ENCODE assay signal across 29 cellular contexts in genomic region chr7:34026481-34027225, GRCh38.
"Had no signal": no experiment of that assay in that cellular context is flagged by ENCODE, and none has a peak within 500 bp of the region (broad histone marks: within the 10 kb centered on the region; RNA-seq: fewer than 3 reads in every experiment).

No MANE protein-coding gene starts in this region.

- H3K4me1 Mint-ChIP-seq: activated CD4-positive, alpha-beta T cell treated with anti-CD3 and anti-CD28 coated beads, Interleukin-2, amount 10 ng/mL, durations not matched to agents 24 days and 14 days; activated T-helper 17 cell treated with anti-CD3 and anti-CD28 coated beads, Interleukin-2, amount 50 U/mL, for 72 hours; brain; central memory CD8-positive, alpha-beta T cell had no signal

- H3K9me3 Mint-ChIP-seq: activated CD8-positive, alpha-beta T cell treated with anti-CD3 and anti-CD28 coated beads for 36 hours; activated T-helper 17 cell treated with anti-CD3 and anti-CD28 coated beads, Interleukin-2, amount 50 U/mL, for 72 hours; brain; central memory CD8-positive, alpha-beta T cell had no signal

- H3K27ac ChIP-seq: Peyer's patch had no signal

- H3K4me1 ChIP-seq: Peyer's patch had no signal

- ATAC-seq: activated CD8-positive, alpha-beta T cell treated with anti-CD3 and anti-CD28 coated beads for 36 hours; activated naive CD4-positive, alpha-beta T cell treated with anti-CD3 and anti-CD28 coated beads, Interleukin-2, amount 50 U/mL, for 72 hours; activated T-cell treated with anti-CD3 and anti-CD28 coated beads, Interleukin-2, amount 50 U/mL, for 72 hours; activated T-helper 17 cell treated with anti-CD3 and anti-CD28 coated beads, Interleukin-2, amount 50 U/mL, for 72 hours; K562; PC-3 had no signal

- H3K36me3 Mint-ChIP-seq: activated naive CD4-positive, alpha-beta T cell treated with anti-CD3 and anti-CD28 coated beads, Interleukin-2, amount 50 U/mL, for 72 hours; brain had no signal

- H3K9me3 ChIP-seq: Peyer's patch had no signal

- H3K27me3 Mint-ChIP-seq: activated CD4-positive, alpha-beta T cell treated with anti-CD3 and anti-CD28 coated beads, Interleukin-2, amount 10 ng/mL, durations not matched to agents 24 days and 14 days; activated CD8-positive, alpha-beta T cell treated with anti-CD3 and anti-CD28 coated beads for 36 hours; brain had no signal

- H3K27ac Mint-ChIP-seq: activated CD4-positive, alpha-beta T cell treated with anti-CD3 and anti-CD28 coated beads, Interleukin-2, amount 10 ng/mL, durations not matched to agents 24 days and 14 days; activated CD8-positive, alpha-beta T cell treated with anti-CD3 and anti-CD28 coated beads for 36 hours; activated naive CD4-positive, alpha-beta T cell treated with anti-CD3 and anti-CD28 coated beads, Interleukin-2, amount 50 U/mL, for 72 hours; activated T-cell treated with anti-CD3 and anti-CD28 coated beads, Interleukin-2, amount 50 U/mL, for 72 hours; activated T-helper 17 cell treated with anti-CD3 and anti-CD28 coated beads, Interleukin-2, amount 50 U/mL, for 72 hours; brain had no signal

- DNase-seq: activated CD4-positive, alpha-beta T cell treated with anti-CD3 and anti-CD28 coated beads, Interleukin-2, amount 10 ng/mL, durations not matched to agents 24 days and 14 days; activated CD4-positive, alpha-beta T cell treated with anti-CD3 and anti-CD28 coated beads, Interleukin-2, amount 50 U/mL, for 4 hours; activated CD8-positive, alpha-beta T cell treated with anti-CD3 and anti-CD28 coated beads for 36 hours; activated effector memory CD4-positive, alpha-beta T cell treated with anti-CD3 and anti-CD28 coated beads, Interleukin-2, amount 50 U/mL, for 16 hours; activated naive CD4-positive, alpha-beta T cell; activated T-cell treated with anti-CD3 and anti-CD28 coated beads, Interleukin-2, amount 50 U/mL, for 1 hour; activated T-cell treated with anti-CD3 and anti-CD28 coated beads, Interleukin-2, amount 50 U/mL, for 72 hours; anterior cingulate cortex; NCI-H1092 treated with DMSO at 0.1 percent for 48 hours; NCI-H1417; NCI-H187 treated with DMSO at 0.1 percent for 48 hours; NCI-H2081; NCI-H345; NCI-H524 treated with DMSO at 0.1 percent for 48 hours; NCI-H748 treated with DMSO at 0.1 percent for 48 hours; NK-92 treated with Interleukin-12 subunit alpha and Interleukin-12 subunit beta, amount 100 ng/mL, for 24 hours; PC-3; Peyer's patch; RPMI8226; SIG-M5; SW 1271; T-helper 1 cell; T-helper 2 cell; T-helper 9 cell had no signal

- H3K4me3 ChIP-seq: K562, Peyer's patch had no signal

- H3K4me3 Mint-ChIP-seq: activated CD4-positive, alpha-beta T cell treated with anti-CD3 and anti-CD28 coated beads, Interleukin-2, amount 10 ng/mL, durations not matched to agents 24 days and 14 days; activated CD8-positive, alpha-beta T cell treated with anti-CD3 and anti-CD28 coated beads for 36 hours; activated T-cell treated with anti-CD3 and anti-CD28 coated beads, Interleukin-2, amount 50 U/mL, for 72 hours; activated T-helper 17 cell treated with anti-CD3 and anti-CD28 coated beads, Interleukin-2, amount 50 U/mL, for 72 hours; brain; central memory CD8-positive, alpha-beta T cell had no signal

- H3K36me3 ChIP-seq: Peyer's patch had no signal

- H3K27me3 ChIP-seq: Peyer's patch had no signal
